Comparison of ENCODE assay signal across 8 cellular contexts in genomic region chr11:128496684-128497056, GRCh38.
DNase-seq lines count a peak whose midpoint lies in the region; ATAC-seq, FAIRE-seq and TF ChIP-seq lines count a peak whose summit lies in the region.

No MANE protein-coding gene starts in this region.

- no peak for FAIRE-seq in pancreas (lab: Jason Lieb, UNC)

- H3K27me3 ChIP-seq in Loucy (ENCODE audit: insufficient read depth, low read length, poor library complexity, severe bottlenecking) (no peaks in the 10 kb centered on the region), pancreas (no peaks in the 10 kb centered on the region), H7 (ENCODE audit: control insufficient read depth, insufficient read depth, low read length) (no peaks in the 10 kb centered on the region)

- H3K36me3 ChIP-seq in Loucy (ENCODE audit: insufficient read depth, low read length) = peaks cover 53% of the 10 kb centered on the region; the same call in 1 of the 2 replicates
- no peaks in the 10 kb centered on the region for H3K36me3 ChIP-seq in pancreas
- H3K36me3 ChIP-seq in H7 (replicated peaks; ENCODE audit: control insufficient read depth, insufficient read depth, low read length) = no peaks in the 10 kb centered on the region

- H2AFZ ChIP-seq in Loucy (ENCODE audit: low read length) = no peak overlapping the region

- H3K9me2 ChIP-seq in Loucy (replicated peaks; ENCODE audit: low read depth, low read length) = no peaks in the 10 kb centered on the region

- H3K4me2 ChIP-seq in Loucy (ENCODE audit: low read depth, low read length, poor library complexity, severe bottlenecking) = peak overlapping the region; percentile 38

- TF ChIP-seq CTCF in Loucy (conservative IDR thresholded peaks at IDR 0.05; ENCODE audit: low read length) (no peak), coronary artery (IDR thresholded peaks at IDR 0.05) (no peak), pancreas (IDR thresholded peaks at IDR 0.05) (no peak)

- H3K4me1 ChIP-seq in Loucy (ENCODE audit: insufficient read depth, low read length, poor library complexity, severe bottlenecking) = peaks cover 95% of the 10 kb centered on the region
- H3K4me1 ChIP-seq in pancreas = peaks cover 16 to 30% (median 18%) of the 10 kb centered on the region in 3 donors

- DNase-seq in coronary artery (ENCODE audit: low spot score) = no peak
- no peak for DNase-seq in pancreas
- no peak for DNase-seq in H7
- no peak for DNase-seq in posterior cingulate gyrus
- no peak for DNase-seq in NCI-H2107 treated with DMSO at 0.1 percent for 48 hours (lab: John Stamatoyannopoulos, UW; ENCODE audit: unreplicated experiment)
- DNase-seq in DMS 273 treated with DMSO at 0.1 percent for 48 hours (lab: John Stamatoyannopoulos, UW) = no peak

- peak overlapping the region; percentile 70 to 85 for H3K27ac ChIP-seq in coronary artery
- peak overlapping the region in 2 of 4 donors; percentile 8 to 33 for H3K27ac ChIP-seq in pancreas

- H3K9me3 ChIP-seq in Loucy (ENCODE audit: insufficient read depth, low read depth, low read length) = no peaks in the 10 kb centered on the region
- H3K9me3 ChIP-seq in pancreas = no peaks in the 10 kb centered on the region

- H4K20me1 ChIP-seq in Loucy (ENCODE audit: insufficient read depth, low read length, poor library complexity, severe bottlenecking) = peaks cover 98% of the 10 kb centered on the region

- H3K4me3 ChIP-seq in Loucy (ENCODE audit: low read length, poor library complexity, severe bottlenecking) (no peak overlapping the region), coronary artery (peak overlapping the region; percentile 38), pancreas (no peak overlapping the region), H7 (ENCODE audit: insufficient read depth, low read depth, low read length) (no peak overlapping the region)

- no peak overlapping the region for H3K9ac ChIP-seq in Loucy (ENCODE audit: low read depth, low read length, poor library complexity, severe bottlenecking)

- intact Hi-C loops in pancreas (cut with DNase I) = no loop called here
- intact Hi-C loops in posterior cingulate gyrus (cut with DNase I) = no loop called here

- WGBS in pancreas, 2 donors = 22 to 29% methylated on average over 4 of the region's 4 CpGs

- no peaks in the 10 kb centered on the region; the same call in 1 of the 2 replicates for H3F3A ChIP-seq in Loucy (ENCODE audit: low read depth)

- peaks cover 100% of the 10 kb centered on the region for H3K79me2 ChIP-seq in Loucy (ENCODE audit: insufficient read depth, low read length)

- ATAC-seq in GM18508 (IDR thresholded peaks at IDR 0.05; ENCODE audit: insufficient read depth, unreplicated experiment) = peak; percentile 3
- peak; percentile 23 to 54 (median 46) for ATAC-seq in pancreas
